ENCODE assay signal across 23 cellular contexts in genomic region chr17:78629436-78629995, GRCh38.
"Had no signal": no experiment of that assay in that cellular context is flagged by ENCODE, and none has a peak within 500 bp of the region (broad histone marks: within the 10 kb centered on the region; RNA-seq: fewer than 3 reads in every experiment).

No MANE protein-coding gene starts in this region.

- H3K27ac ChIP-seq: colonic mucosa, dorsolateral prefrontal cortex, gastrocnemius medialis, testis, transverse colon had no signal

- H3K36me3 Mint-ChIP-seq: activated naive CD4-positive, alpha-beta T cell treated with anti-CD3 and anti-CD28 coated beads, Interleukin-2, amount 50 U/mL, for 72 hours; immature natural killer cell; memory B cell; naive thymus-derived CD4-positive, alpha-beta T cell had no signal

- H3K9me3 ChIP-seq: colonic mucosa, gastrocnemius medialis, testis, transverse colon had no signal

- H3K36me3 ChIP-seq: colonic mucosa, gastrocnemius medialis, transverse colon had no signal

- DNase-seq: activated CD4-positive, alpha-beta memory T cell treated with anti-CD3 and anti-CD28 coated beads, Interleukin-2, amount 10 ng/mL, durations not matched to agents 7 days and 5 days; activated CD4-positive, alpha-beta T cell treated with anti-CD3 and anti-CD28 coated beads for 1 hour; activated CD4-positive, alpha-beta T cell treated with anti-CD3 and anti-CD28 coated beads, Interleukin-2, amount 10 ng/mL, durations not matched to agents 7 days and 5 days; activated naive CD4-positive, alpha-beta T cell; activated T-cell treated with anti-CD3 and anti-CD28 coated beads, Interleukin-2, amount 50 U/mL, for 72 hours; anterior cingulate cortex; colonic mucosa; dorsolateral prefrontal cortex; erythroblast; gastrocnemius medialis; hippocampal formation; midbrain; naive thymus-derived CD4-positive, alpha-beta T cell; stimulated activated CD4-positive, alpha-beta T cell treated with anti-CD3 and anti-CD28 coated beads, Interleukin-2, amount 100 ng/mL, for 48 hours; stimulated activated naive CD8-positive, alpha-beta T cell treated with anti-CD3 and anti-CD28 coated beads, Interleukin-15, Interleukin-2, amounts not matched to agents 100 U/mL and 50 U/mL, for 24 hours; T-helper 17 cell; T1000; testis; transverse colon had no signal

- H3K27me3 ChIP-seq: colonic mucosa, dorsolateral prefrontal cortex, gastrocnemius medialis, testis had no signal

- H3K4me1 ChIP-seq: colonic mucosa, gastrocnemius medialis, testis, transverse colon had no signal

- H3K4me1 Mint-ChIP-seq: neural crest cell had no signal

- H3K4me3 ChIP-seq: colonic mucosa, dorsolateral prefrontal cortex, gastrocnemius medialis, testis, transverse colon had no signal

- H3K27ac Mint-ChIP-seq: activated CD4-positive, alpha-beta memory T cell treated with anti-CD3 and anti-CD28 coated beads, Interleukin-2, amount 10 ng/mL, durations not matched to agents 7 days and 5 days; activated CD4-positive, alpha-beta T cell treated with anti-CD3 and anti-CD28 coated beads, Interleukin-2, amount 10 ng/mL, durations not matched to agents 7 days and 5 days; activated T-cell treated with anti-CD3 and anti-CD28 coated beads, Interleukin-2, amount 50 U/mL, for 72 hours; memory B cell had no signal

- H3K9me3 Mint-ChIP-seq: activated CD4-positive, alpha-beta memory T cell treated with anti-CD3 and anti-CD28 coated beads, Interleukin-2, amount 10 ng/mL, durations not matched to agents 7 days and 5 days; activated CD4-positive, alpha-beta T cell treated with anti-CD3 and anti-CD28 coated beads, Interleukin-2, amount 10 ng/mL, durations not matched to agents 7 days and 5 days; activated naive CD4-positive, alpha-beta T cell treated with anti-CD3 and anti-CD28 coated beads, Interleukin-2, amount 50 U/mL, for 72 hours; activated T-cell treated with anti-CD3 and anti-CD28 coated beads, Interleukin-2, amount 50 U/mL, for 72 hours; immature natural killer cell; naive thymus-derived CD4-positive, alpha-beta T cell; neural crest cell had no signal

- ATAC-seq: activated naive CD4-positive, alpha-beta T cell treated with anti-CD3 and anti-CD28 coated beads, Interleukin-2, amount 50 U/mL, for 72 hours; activated T-cell treated with anti-CD3 and anti-CD28 coated beads, Interleukin-2, amount 50 U/mL, for 72 hours; naive thymus-derived CD4-positive, alpha-beta T cell; stimulated activated naive CD8-positive, alpha-beta T cell treated with anti-CD3 and anti-CD28 coated beads, Interleukin-15, Interleukin-2, amounts not matched to agents 100 U/mL and 50 U/mL, for 24 hours; T-helper 17 cell had no signal

- H3K27me3 Mint-ChIP-seq: activated CD4-positive, alpha-beta memory T cell treated with anti-CD3 and anti-CD28 coated beads, Interleukin-2, amount 10 ng/mL, durations not matched to agents 7 days and 5 days; activated CD4-positive, alpha-beta T cell treated with anti-CD3 and anti-CD28 coated beads, Interleukin-2, amount 10 ng/mL, durations not matched to agents 7 days and 5 days; T-helper 17 cell had no signal

- H3K4me3 Mint-ChIP-seq: activated CD4-positive, alpha-beta memory T cell treated with anti-CD3 and anti-CD28 coated beads, Interleukin-2, amount 10 ng/mL, durations not matched to agents 7 days and 5 days; activated CD4-positive, alpha-beta T cell treated with anti-CD3 and anti-CD28 coated beads, Interleukin-2, amount 10 ng/mL, durations not matched to agents 7 days and 5 days; activated T-cell treated with anti-CD3 and anti-CD28 coated beads, Interleukin-2, amount 50 U/mL, for 72 hours; memory B cell; naive thymus-derived CD4-positive, alpha-beta T cell; neural crest cell; T-helper 17 cell had no signal
